ENCODE assay signal across 5 cellular contexts in genomic region chrX:119922391-119922790, GRCh38. TPM values are rescaled to one million over a fixed set of nuclear protein-coding genes. Genes with fewer than 3 reads are reported as not detected.
"Had no signal": no experiment of that assay in that cellular context is flagged by ENCODE, and none has a peak within 500 bp of the region (broad histone marks: within the 10 kb centered on the region; RNA-seq: fewer than 3 reads in every experiment).

No MANE protein-coding gene starts in this region.

RNA-seq across cellular contexts. Expression of gene AKAP14, which starts 26.7 kb away (rescaled TPM):
- total RNA-seq: GM23248, H4, H7, H9, HFFc6 had no signal
- polyA plus RNA-seq: GM23248 had no signal
